In the genomic region with DNA sequence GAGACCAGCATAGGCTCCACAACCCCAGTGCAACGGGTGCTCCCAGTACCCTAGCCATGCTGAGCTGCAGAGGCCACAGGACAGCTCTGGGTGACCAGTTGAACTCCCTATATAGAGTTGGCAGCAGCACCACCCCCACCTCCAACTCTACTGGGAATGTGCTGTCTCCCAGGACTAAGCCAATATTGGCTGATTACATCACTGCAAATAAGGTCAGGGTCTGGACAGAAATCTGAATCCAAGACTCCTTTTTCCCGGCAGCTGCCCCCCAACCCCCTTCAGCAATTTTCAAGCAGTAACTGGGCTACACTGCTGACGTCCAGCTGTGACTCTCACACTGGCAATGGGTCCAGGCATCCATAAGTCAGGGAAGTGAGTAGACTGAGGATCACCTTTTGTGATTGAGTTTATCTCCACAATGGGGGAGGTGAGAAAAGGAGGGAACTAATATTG, we compare ENCODE assay signal across 2 cellular contexts.
TF ChIP-seq lines count a peak whose summit lies in the region.

A gene with protein sequence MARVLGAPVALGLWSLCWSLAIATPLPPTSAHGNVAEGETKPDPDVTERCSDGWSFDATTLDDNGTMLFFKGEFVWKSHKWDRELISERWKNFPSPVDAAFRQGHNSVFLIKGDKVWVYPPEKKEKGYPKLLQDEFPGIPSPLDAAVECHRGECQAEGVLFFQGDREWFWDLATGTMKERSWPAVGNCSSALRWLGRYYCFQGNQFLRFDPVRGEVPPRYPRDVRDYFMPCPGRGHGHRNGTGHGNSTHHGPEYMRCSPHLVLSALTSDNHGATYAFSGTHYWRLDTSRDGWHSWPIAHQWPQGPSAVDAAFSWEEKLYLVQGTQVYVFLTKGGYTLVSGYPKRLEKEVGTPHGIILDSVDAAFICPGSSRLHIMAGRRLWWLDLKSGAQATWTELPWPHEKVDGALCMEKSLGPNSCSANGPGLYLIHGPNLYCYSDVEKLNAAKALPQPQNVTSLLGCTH (minus strand): TSS at position 82 of the 453 bp plus-strand sequence. CDS start 24 bp downstream, at position 58.

TF ChIP-seq in HepG2, 621 proteins besides CTCF, POLR2A, EP300 and RAD21 (continues in another document):
- TF ChIP-seq ZNF570 (CRISPR knock-in tag; IDR thresholded peaks at IDR 0.05; ENCODE audit: borderline replicate concordance), result no peak
- TF ChIP-seq, protein P1, sequence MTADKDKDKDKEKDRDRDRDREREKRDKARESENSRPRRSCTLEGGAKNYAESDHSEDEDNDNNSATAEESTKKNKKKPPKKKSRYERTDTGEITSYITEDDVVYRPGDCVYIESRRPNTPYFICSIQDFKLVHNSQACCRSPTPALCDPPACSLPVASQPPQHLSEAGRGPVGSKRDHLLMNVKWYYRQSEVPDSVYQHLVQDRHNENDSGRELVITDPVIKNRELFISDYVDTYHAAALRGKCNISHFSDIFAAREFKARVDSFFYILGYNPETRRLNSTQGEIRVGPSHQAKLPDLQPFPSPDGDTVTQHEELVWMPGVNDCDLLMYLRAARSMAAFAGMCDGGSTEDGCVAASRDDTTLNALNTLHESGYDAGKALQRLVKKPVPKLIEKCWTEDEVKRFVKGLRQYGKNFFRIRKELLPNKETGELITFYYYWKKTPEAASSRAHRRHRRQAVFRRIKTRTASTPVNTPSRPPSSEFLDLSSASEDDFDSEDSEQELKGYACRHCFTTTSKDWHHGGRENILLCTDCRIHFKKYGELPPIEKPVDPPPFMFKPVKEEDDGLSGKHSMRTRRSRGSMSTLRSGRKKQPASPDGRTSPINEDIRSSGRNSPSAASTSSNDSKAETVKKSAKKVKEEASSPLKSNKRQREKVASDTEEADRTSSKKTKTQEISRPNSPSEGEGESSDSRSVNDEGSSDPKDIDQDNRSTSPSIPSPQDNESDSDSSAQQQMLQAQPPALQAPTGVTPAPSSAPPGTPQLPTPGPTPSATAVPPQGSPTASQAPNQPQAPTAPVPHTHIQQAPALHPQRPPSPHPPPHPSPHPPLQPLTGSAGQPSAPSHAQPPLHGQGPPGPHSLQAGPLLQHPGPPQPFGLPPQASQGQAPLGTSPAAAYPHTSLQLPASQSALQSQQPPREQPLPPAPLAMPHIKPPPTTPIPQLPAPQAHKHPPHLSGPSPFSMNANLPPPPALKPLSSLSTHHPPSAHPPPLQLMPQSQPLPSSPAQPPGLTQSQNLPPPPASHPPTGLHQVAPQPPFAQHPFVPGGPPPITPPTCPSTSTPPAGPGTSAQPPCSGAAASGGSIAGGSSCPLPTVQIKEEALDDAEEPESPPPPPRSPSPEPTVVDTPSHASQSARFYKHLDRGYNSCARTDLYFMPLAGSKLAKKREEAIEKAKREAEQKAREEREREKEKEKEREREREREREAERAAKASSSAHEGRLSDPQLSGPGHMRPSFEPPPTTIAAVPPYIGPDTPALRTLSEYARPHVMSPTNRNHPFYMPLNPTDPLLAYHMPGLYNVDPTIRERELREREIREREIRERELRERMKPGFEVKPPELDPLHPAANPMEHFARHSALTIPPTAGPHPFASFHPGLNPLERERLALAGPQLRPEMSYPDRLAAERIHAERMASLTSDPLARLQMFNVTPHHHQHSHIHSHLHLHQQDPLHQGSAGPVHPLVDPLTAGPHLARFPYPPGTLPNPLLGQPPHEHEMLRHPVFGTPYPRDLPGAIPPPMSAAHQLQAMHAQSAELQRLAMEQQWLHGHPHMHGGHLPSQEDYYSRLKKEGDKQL (CRISPR knock-in tag; IDR thresholded peaks at IDR 0.05; ENCODE audit: low read depth), result no peak
- TF ChIP-seq, protein P2, sequence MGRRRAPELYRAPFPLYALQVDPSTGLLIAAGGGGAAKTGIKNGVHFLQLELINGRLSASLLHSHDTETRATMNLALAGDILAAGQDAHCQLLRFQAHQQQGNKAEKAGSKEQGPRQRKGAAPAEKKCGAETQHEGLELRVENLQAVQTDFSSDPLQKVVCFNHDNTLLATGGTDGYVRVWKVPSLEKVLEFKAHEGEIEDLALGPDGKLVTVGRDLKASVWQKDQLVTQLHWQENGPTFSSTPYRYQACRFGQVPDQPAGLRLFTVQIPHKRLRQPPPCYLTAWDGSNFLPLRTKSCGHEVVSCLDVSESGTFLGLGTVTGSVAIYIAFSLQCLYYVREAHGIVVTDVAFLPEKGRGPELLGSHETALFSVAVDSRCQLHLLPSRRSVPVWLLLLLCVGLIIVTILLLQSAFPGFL (CRISPR knock-in tag; IDR thresholded peaks at IDR 0.05), result no peak
- TF ChIP-seq TBX2 (CRISPR knock-in tag; IDR thresholded peaks at IDR 0.05; ENCODE audit: borderline replicate concordance), result peak; percentile 49; the same call in 1 of the 2 replicates
- no peak for TF ChIP-seq ZNF660 (CRISPR knock-in tag; IDR thresholded peaks at IDR 0.05; ENCODE audit: borderline replicate concordance, low read depth)
- TF ChIP-seq AHR (CRISPR knock-in tag; IDR thresholded peaks at IDR 0.05), result no peak
- TF ChIP-seq ZNF644 (CRISPR knock-in tag; IDR thresholded peaks at IDR 0.05; ENCODE audit: low read depth), result peak; percentile 83; the same call in 1 of the 2 replicates
- no peak for TF ChIP-seq NONO (IDR thresholded peaks at IDR 0.05)
- TF ChIP-seq NONO (CRISPR knock-in tag; conservative IDR thresholded peaks at IDR 0.05), result peak; percentile 75; the same call in 1 of the 2 replicates
- 0 out of 2 replicates have a peak, but pooled peaks have one; percentile 26 for TF ChIP-seq CBFB (CRISPR knock-in tag; IDR thresholded peaks at IDR 0.05)
- TF ChIP-seq, protein P3, sequence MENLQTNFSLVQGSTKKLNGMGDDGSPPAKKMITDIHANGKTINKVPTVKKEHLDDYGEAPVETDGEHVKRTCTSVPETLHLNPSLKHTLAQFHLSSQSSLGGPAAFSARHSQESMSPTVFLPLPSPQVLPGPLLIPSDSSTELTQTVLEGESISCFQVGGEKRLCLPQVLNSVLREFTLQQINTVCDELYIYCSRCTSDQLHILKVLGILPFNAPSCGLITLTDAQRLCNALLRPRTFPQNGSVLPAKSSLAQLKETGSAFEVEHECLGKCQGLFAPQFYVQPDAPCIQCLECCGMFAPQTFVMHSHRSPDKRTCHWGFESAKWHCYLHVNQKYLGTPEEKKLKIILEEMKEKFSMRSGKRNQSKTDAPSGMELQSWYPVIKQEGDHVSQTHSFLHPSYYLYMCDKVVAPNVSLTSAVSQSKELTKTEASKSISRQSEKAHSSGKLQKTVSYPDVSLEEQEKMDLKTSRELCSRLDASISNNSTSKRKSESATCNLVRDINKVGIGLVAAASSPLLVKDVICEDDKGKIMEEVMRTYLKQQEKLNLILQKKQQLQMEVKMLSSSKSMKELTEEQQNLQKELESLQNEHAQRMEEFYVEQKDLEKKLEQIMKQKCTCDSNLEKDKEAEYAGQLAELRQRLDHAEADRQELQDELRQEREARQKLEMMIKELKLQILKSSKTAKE (CRISPR knock-in tag; IDR thresholded peaks at IDR 0.05; ENCODE audit: borderline replicate concordance), result peak; percentile 75; the same call in 1 of the 2 replicates

TF ChIP-seq in GM12891, 5 proteins besides CTCF, POLR2A, EP300 and RAD21 (continued from another document):
- no peak for TF ChIP-seq POLR2AphosphoS5 (IDR thresholded peaks at IDR 0.05; ENCODE audit: low read depth, low read length)
- no peak for TF ChIP-seq PAX5 (IDR thresholded peaks at IDR 0.05; ENCODE audit: insufficient read depth, low read length, severe bottlenecking)
- TF ChIP-seq SPI1 (IDR thresholded peaks at IDR 0.05; ENCODE audit: low read depth, low read length), result no peak
- no peak for TF ChIP-seq POU2F2 (IDR thresholded peaks at IDR 0.05; ENCODE audit: low read depth, low read length)
